In genomic region chr1:24737368-24738117, GRCh38 we compare ENCODE assay signal across 1 cellular context.
TF ChIP-seq lines count a peak whose summit lies in the region.

No MANE protein-coding gene starts in this region.

TF ChIP-seq in GM12878, 131 proteins besides CTCF, POLR2A, EP300 and RAD21 (continued from another document):
- TF ChIP-seq CEBPZ (IDR thresholded peaks at IDR 0.05; ENCODE audit: low read depth, low read length) (no peak), HDAC6 (IDR thresholded peaks at IDR 0.05; ENCODE audit: unreplicated experiment) (no peak), CBFB (IDR thresholded peaks at IDR 0.05; ENCODE audit: low read depth) (no peak), MEF2A (IDR thresholded peaks at IDR 0.05; ENCODE audit: insufficient read depth, low read depth, low read length) (no peak), ATF7 (IDR thresholded peaks at IDR 0.05; ENCODE audit: low read depth) (0 out of 2 replicates have a peak, but pooled peaks have one; percentile 35), MEF2B (IDR thresholded peaks at IDR 0.05; ENCODE audit: partially characterized antibody, poor library complexity, severe bottlenecking) (peak; percentile 49)
- TF ChIP-seq, protein P1, sequence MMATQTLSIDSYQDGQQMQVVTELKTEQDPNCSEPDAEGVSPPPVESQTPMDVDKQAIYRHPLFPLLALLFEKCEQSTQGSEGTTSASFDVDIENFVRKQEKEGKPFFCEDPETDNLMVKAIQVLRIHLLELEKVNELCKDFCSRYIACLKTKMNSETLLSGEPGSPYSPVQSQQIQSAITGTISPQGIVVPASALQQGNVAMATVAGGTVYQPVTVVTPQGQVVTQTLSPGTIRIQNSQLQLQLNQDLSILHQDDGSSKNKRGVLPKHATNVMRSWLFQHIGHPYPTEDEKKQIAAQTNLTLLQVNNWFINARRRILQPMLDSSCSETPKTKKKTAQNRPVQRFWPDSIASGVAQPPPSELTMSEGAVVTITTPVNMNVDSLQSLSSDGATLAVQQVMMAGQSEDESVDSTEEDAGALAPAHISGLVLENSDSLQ (IDR thresholded peaks at IDR 0.05), result peak; percentile 66; the same call in 1 of the 2 replicates
